ENCODE assay signal across 20 cellular contexts in genomic region chr10:104043185-104043830, GRCh38. TPM values are rescaled to one million over a fixed set of nuclear protein-coding genes. Genes with fewer than 3 reads are reported as not detected.
"Had no signal": no experiment of that assay in that cellular context is flagged by ENCODE, and none has a peak within 500 bp of the region (broad histone marks: within the 10 kb centered on the region; RNA-seq: fewer than 3 reads in every experiment).

No MANE protein-coding gene starts in this region.

- H3K4me1 Mint-ChIP-seq: activated T-helper 17 cell treated with anti-CD3 and anti-CD28 coated beads, Interleukin-2, amount 50 U/mL, for 72 hours; nephron; stimulated activated memory B cell treated with anti-CD40 and anti-IgM and Interleukin-4, amounts not matched to agents 10 μg/mL and 1 μg/mL and 100 μg/mL, for 72 hours had no signal

- FAIRE-seq: endothelial cell of umbilical vein had no signal

- ATAC-seq: activated CD8-positive, alpha-beta T cell treated with anti-CD3 and anti-CD28 coated beads for 36 hours; activated T-helper 17 cell treated with anti-CD3 and anti-CD28 coated beads, Interleukin-2, amount 50 U/mL, for 72 hours; body of pancreas; stimulated activated memory B cell treated with anti-CD40 and anti-IgM and Interleukin-4, amounts not matched to agents 10 μg/mL and 1 μg/mL and 100 μg/mL, for 72 hours had no signal

- H3K9me3 ChIP-seq: body of pancreas, esophagus squamous epithelium, tibial artery had no signal

- DNase-seq: activated CD8-positive, alpha-beta T cell treated with anti-CD3 and anti-CD28 coated beads for 36 hours; activated naive CD4-positive, alpha-beta T cell treated with anti-CD3 and anti-CD28 coated beads, Interleukin-2, amount 50 U/mL, for 16 hours; body of pancreas; central memory CD4-positive, alpha-beta T cell; effector CD4-positive, alpha-beta T cell; esophagus squamous epithelium; hypothalamus; kidney glomerular epithelial cell; nucleus accumbens; posterior cingulate gyrus; retina; tibial artery; WERI-Rb-1 had no signal

- H3K36me3 Mint-ChIP-seq: stimulated activated memory B cell treated with anti-CD40 and anti-IgM and Interleukin-4, amounts not matched to agents 10 μg/mL and 1 μg/mL and 100 μg/mL, for 72 hours had no signal

- H3K27ac ChIP-seq: body of pancreas, coronary artery, esophagus squamous epithelium, tibial artery, WERI-Rb-1 had no signal

- H3K27me3 Mint-ChIP-seq: activated CD8-positive, alpha-beta T cell treated with anti-CD3 and anti-CD28 coated beads for 36 hours had no signal

- H3K4me3 Mint-ChIP-seq: activated CD8-positive, alpha-beta T cell treated with anti-CD3 and anti-CD28 coated beads for 36 hours; activated T-helper 17 cell treated with anti-CD3 and anti-CD28 coated beads, Interleukin-2, amount 50 U/mL, for 72 hours; nephron; stimulated activated memory B cell treated with anti-CD40 and anti-IgM and Interleukin-4, amounts not matched to agents 10 μg/mL and 1 μg/mL and 100 μg/mL, for 72 hours; T-helper 1 cell treated with Interleukin-12 subunit alpha and Interleukin-12 subunit beta and Interleukin-4 antibody, amounts not matched to agents 30 μg/mL and 1 μg/mL, for 36 hours had no signal

- H3K4me3 ChIP-seq: body of pancreas, coronary artery, esophagus squamous epithelium, tibial artery had no signal

- H3K27me3 ChIP-seq: body of pancreas, esophagus squamous epithelium, tibial artery had no signal

- H3K27ac Mint-ChIP-seq: activated CD8-positive, alpha-beta T cell treated with anti-CD3 and anti-CD28 coated beads for 36 hours; activated T-helper 17 cell treated with anti-CD3 and anti-CD28 coated beads, Interleukin-2, amount 50 U/mL, for 72 hours; nephron; stimulated activated memory B cell treated with anti-CD40 and anti-IgM and Interleukin-4, amounts not matched to agents 10 μg/mL and 1 μg/mL and 100 μg/mL, for 72 hours; T-helper 1 cell treated with Interleukin-12 subunit alpha and Interleukin-12 subunit beta and Interleukin-4 antibody, amounts not matched to agents 30 μg/mL and 1 μg/mL, for 36 hours had no signal

- H3K4me1 ChIP-seq: body of pancreas, esophagus squamous epithelium, tibial artery had no signal

- H3K9me3 Mint-ChIP-seq: activated CD8-positive, alpha-beta T cell treated with anti-CD3 and anti-CD28 coated beads for 36 hours; activated T-helper 17 cell treated with anti-CD3 and anti-CD28 coated beads, Interleukin-2, amount 50 U/mL, for 72 hours; nephron; stimulated activated memory B cell treated with anti-CD40 and anti-IgM and Interleukin-4, amounts not matched to agents 10 μg/mL and 1 μg/mL and 100 μg/mL, for 72 hours; T-helper 1 cell treated with Interleukin-12 subunit alpha and Interleukin-12 subunit beta and Interleukin-4 antibody, amounts not matched to agents 30 μg/mL and 1 μg/mL, for 36 hours had no signal

- H3K36me3 ChIP-seq: tibial artery, WERI-Rb-1 had no signal

RNA-seq across cellular contexts. Expression of gene COL17A1, which starts 42.4 kb away (rescaled TPM):
- total RNA-seq: activated CD8-positive, alpha-beta T cell treated with anti-CD3 and anti-CD28 coated beads for 36 hours; activated T-helper 17 cell treated with anti-CD3 and anti-CD28 coated beads, Interleukin-2, amount 50 U/mL, for 72 hours; fibroblast of villous mesenchyme had no signal
